ENCODE assay signal across 8 cellular contexts in the genomic region with DNA sequence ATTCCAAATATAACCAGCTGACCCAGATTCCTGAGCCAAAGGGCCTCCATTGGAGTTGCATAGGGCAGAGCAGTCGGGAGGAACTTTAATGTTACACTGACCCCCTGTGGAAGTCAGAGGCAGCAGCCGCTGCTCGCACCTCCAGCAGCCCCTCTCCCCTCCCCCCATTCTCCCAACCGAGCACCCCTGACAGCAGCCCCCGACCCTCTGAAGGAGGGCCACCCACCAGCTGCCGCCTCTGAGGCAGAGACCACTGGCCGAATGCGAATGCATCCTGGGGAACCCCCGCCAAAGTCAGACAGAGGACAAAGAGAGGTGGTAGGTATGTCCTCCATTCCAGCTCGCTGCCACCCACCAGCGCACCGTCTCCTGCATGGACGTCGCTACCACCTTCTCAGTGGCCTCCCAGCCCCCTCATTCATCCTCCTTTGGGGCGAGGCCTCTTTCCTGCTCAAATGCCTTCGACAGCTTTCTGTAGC.
DNase-seq lines count a peak whose midpoint lies in the region; ATAC-seq, FAIRE-seq and TF ChIP-seq lines count a peak whose summit lies in the region.

No MANE protein-coding gene starts in this region.

- no peak for FAIRE-seq in astrocyte (lab: Jason Lieb, UNC)

- no peak overlapping the region for H3K9ac ChIP-seq in astrocyte (ENCODE audit: low read length)
- H3K9ac ChIP-seq in iPS-20b (ENCODE audit: low read depth, low read length) = 0 out of 2 replicates have a peak overlapping the region, but pooled peaks have one; percentile 7

- no peak overlapping the region for H3K27ac Mint-ChIP-seq in astrocyte (ENCODE audit: unreplicated experiment)

- no peak overlapping the region for H3K27ac ChIP-seq in astrocyte (ENCODE audit: low read depth, low read length)
- no peak overlapping the region for H3K27ac ChIP-seq in iPS-20b (ENCODE audit: low read length)

- ATAC-seq in GM18502 (IDR thresholded peaks at IDR 0.05; ENCODE audit: poor library complexity, unreplicated experiment) = peak; percentile 62
- ATAC-seq in HG03039 (IDR thresholded peaks at IDR 0.05; ENCODE audit: unreplicated experiment) = no peak

- peak overlapping the region; percentile 43 for H3K4me2 ChIP-seq in astrocyte (ENCODE audit: low read length)

- no peaks in the 10 kb centered on the region for H4K20me1 ChIP-seq in astrocyte (ENCODE audit: insufficient read depth, low read length)

- H3K4me3 ChIP-seq in astrocyte (ENCODE audit: insufficient read depth, low read depth, low read length) (no peak overlapping the region), iPS-20b (ENCODE audit: low read length) (peak overlapping the region; percentile 45; the same call in 1 of the 2 replicates)

- peaks cover 3% of the 10 kb centered on the region for H3K9me3 Mint-ChIP-seq in astrocyte (ENCODE audit: unreplicated experiment)

- DNase-seq in AG20443 (ENCODE audit: low spot score) (peak; percentile 82), NCI-H146 treated with DMSO at 0.1 percent for 48 hours (lab: John Stamatoyannopoulos, UW; ENCODE audit: unreplicated experiment) (peak; percentile 7), astrocyte (ENCODE audit: low read depth) (peak; percentile 24), superior temporal gyrus (ENCODE audit: extremely low spot score) (peak; percentile 61), NOMO-1 treated with DMSO at 0.1 percent for 48 hours (lab: John Stamatoyannopoulos, UW; ENCODE audit: unreplicated experiment) (no peak)

- peaks cover 1% of the 10 kb centered on the region for H3K4me1 Mint-ChIP-seq in astrocyte (ENCODE audit: low read depth, unreplicated experiment)

- H3K36me3 Mint-ChIP-seq in astrocyte (ENCODE audit: low read depth, unreplicated experiment) = no peaks in the 10 kb centered on the region

- H3K27me3 ChIP-seq in astrocyte (ENCODE audit: insufficient read depth, low read length) (no peaks in the 10 kb centered on the region), iPS-20b (ENCODE audit: insufficient read depth, low read length) (0 out of 2 replicates have a peak, but pooled peaks cover 5% of the 10 kb centered on the region)

- H3K9me3 ChIP-seq in astrocyte (ENCODE audit: insufficient read depth, low read depth, low read length) = no peaks in the 10 kb centered on the region
- H3K9me3 ChIP-seq in iPS-20b (ENCODE audit: insufficient read depth, low read depth, low read length) = no peaks in the 10 kb centered on the region

- peaks cover 9% of the 10 kb centered on the region for H3K27me3 Mint-ChIP-seq in astrocyte (ENCODE audit: low read depth, unreplicated experiment)

- H3K4me1 ChIP-seq in astrocyte (ENCODE audit: insufficient read depth, low read length) (peaks cover 5% of the 10 kb centered on the region), iPS-20b (ENCODE audit: insufficient read depth, low read length) (no peaks in the 10 kb centered on the region; the same call in 1 of the 2 replicates)

- no peaks in the 10 kb centered on the region for H3K79me2 ChIP-seq in astrocyte (ENCODE audit: insufficient read depth, low read length)

- H2AFZ ChIP-seq in astrocyte (ENCODE audit: low read depth, low read length) = peak overlapping the region; percentile 39

- peak; percentile 52 for TF ChIP-seq CTCF in astrocyte (IDR thresholded peaks at IDR 0.05; ENCODE audit: insufficient read depth, low read depth, low read length)

- H3K36me3 ChIP-seq in astrocyte (ENCODE audit: insufficient read depth, low read length) (no peaks in the 10 kb centered on the region), iPS-20b (ENCODE audit: insufficient read depth, low read depth, low read length) (no peaks in the 10 kb centered on the region)

- H3K4me3 Mint-ChIP-seq in astrocyte (ENCODE audit: unreplicated experiment) = no peak overlapping the region
